ENCODE assay signal across 9 cellular contexts in genomic region chr6:89941031-89941775, GRCh38. TPM values are rescaled to one million over a fixed set of nuclear protein-coding genes. Genes with fewer than 3 reads are reported as not detected.
A peak's percentile ranks its signal among the peaks of the same experiment; 100 is the strongest.
DNase-seq lines count a peak whose midpoint lies in the region; ATAC-seq, FAIRE-seq and TF ChIP-seq lines count a peak whose summit lies in the region.
"Had no signal": no experiment of that assay in that cellular context is flagged by ENCODE, and none has a peak within 500 bp of the region (broad histone marks: within the 10 kb centered on the region; RNA-seq: fewer than 3 reads in every experiment).

No MANE protein-coding gene starts in this region.

- POLR2A ChIA-PET in CD4-positive, alpha-beta T cell (lab: Charles Lee), result interaction anchor here (0.6 to 1.8 kb wide), 17 partner anchors 11 to 539 kb away, joined by 3 to 20 read pairs (median 4); partner anchors contain the start of gene CASP8AP2
- POLR2A ChIA-PET in naive thymus-derived CD8-positive, alpha-beta T cell (lab: Charles Lee), result interaction anchor here (0.6 to 1.7 kb wide), 8 partner anchors 12 to 538 kb away, joined by 3 to 9 read pairs (median 4); partner anchors contain the start of gene BACH2

- no peak for DNase-seq in CD4-positive, alpha-beta T cell
- DNase-seq in NCI-H2196 treated with DMSO at 0.1 percent for 48 hours (lab: John Stamatoyannopoulos, UW; ENCODE audit: unreplicated experiment) (peak; percentile 57), dorsolateral prefrontal cortex (peak; percentile 46 to 79 (median 58)), GDM1 (lab: John Stamatoyannopoulos, UW) (no peak), frontal cortex (ENCODE audit: low spot score in 2 of 2) (no peak)
- no peak for DNase-seq in naive thymus-derived CD8-positive, alpha-beta T cell

- no peak overlapping the region for H3K4me3 Mint-ChIP-seq in CD4-positive, alpha-beta T cell
- peak overlapping the region in 4 of 10 donors; percentile 1 to 24 (median 16) for H3K4me3 Mint-ChIP-seq in naive thymus-derived CD8-positive, alpha-beta T cell

- no peaks in the 10 kb centered on the region for H3K9me3 ChIP-seq in CD4-positive, alpha-beta T cell (ENCODE audit: control insufficient read depth, low read length)

- peak overlapping the region; percentile 67 for H3K27ac Mint-ChIP-seq in CD4-positive, alpha-beta T cell
- peak overlapping the region; percentile 73 to 94 (median 85) for H3K27ac Mint-ChIP-seq in naive thymus-derived CD8-positive, alpha-beta T cell

- peak; percentile 7 for ATAC-seq in CD4-positive, alpha-beta T cell (ENCODE audit: poor library complexity)
- ATAC-seq in naive thymus-derived CD8-positive, alpha-beta T cell, result peak; percentile 24 to 27
- ATAC-seq in GM18861 (IDR thresholded peaks at IDR 0.05; ENCODE audit: unreplicated experiment) (no peak), GM21786 (IDR thresholded peaks at IDR 0.05; ENCODE audit: unreplicated experiment) (no peak)

- H3K36me3 Mint-ChIP-seq in CD4-positive, alpha-beta T cell (ENCODE audit: low read depth), result peaks cover 77% of the 10 kb centered on the region
- H3K36me3 Mint-ChIP-seq in naive thymus-derived CD8-positive, alpha-beta T cell, result peaks cover 0 to 75% (median 2%) of the 10 kb centered on the region in 3 donors

- CTCF ChIA-PET in CD4-positive, alpha-beta T cell (lab: Charles Lee), result interaction anchor here (0.5 to 2.6 kb wide), 25 partner anchors 11 to 537 kb away, joined by 3 to 37 read pairs (median 5); no protein-coding TSS in a partner anchor

- no peak for FAIRE-seq in frontal cortex (lab: Jason Lieb, UNC)

- peaks cover 48% of the 10 kb centered on the region for H3K4me1 Mint-ChIP-seq in CD4-positive, alpha-beta T cell (ENCODE audit: low read depth)
- peaks cover 23 to 65% (median 48%) of the 10 kb centered on the region in 4 donors for H3K4me1 Mint-ChIP-seq in naive thymus-derived CD8-positive, alpha-beta T cell

- peak overlapping the region in 37 of 59 donors; percentile 2 to 47 (median 25) for H3K4me3 ChIP-seq in dorsolateral prefrontal cortex

- intact Hi-C loops in CD4-positive, alpha-beta T cell (cut with DNase I, micrococcal nuclease), result loop anchor here (1.0 to 5.0 kb wide), 6 partner anchors 29 to 356 kb away; partner anchors contain the start of gene BACH2 (in 1 of the 2)
- intact Hi-C loops in dorsolateral prefrontal cortex (cut with DNase I), result loop anchor here (1.0 to 10.0 kb wide), 6 partner anchors 29 to 636 kb away; partner anchors contain the start of gene BACH2 (in 2 of the 2)

- H3K9me3 Mint-ChIP-seq in CD4-positive, alpha-beta T cell, result no peaks in the 10 kb centered on the region
- H3K9me3 Mint-ChIP-seq in naive thymus-derived CD8-positive, alpha-beta T cell, result no peaks in the 10 kb centered on the region

- H3K27me3 ChIP-seq in CD4-positive, alpha-beta T cell (ENCODE audit: control insufficient read depth, insufficient read depth, low read length), result no peaks in the 10 kb centered on the region
- H3K27me3 ChIP-seq in dorsolateral prefrontal cortex, result no peaks in the 10 kb centered on the region

- no peak overlapping the region for H3K27ac ChIP-seq in CD4-positive, alpha-beta T cell (ENCODE audit: low read depth, low read length)
- peak overlapping the region; percentile 12 to 92 (median 84) for H3K27ac ChIP-seq in dorsolateral prefrontal cortex

- TF ChIP-seq CTCF in CD4-positive, alpha-beta T cell (IDR thresholded peaks at IDR 0.05), result no peak
- TF ChIP-seq CTCF in dorsolateral prefrontal cortex (IDR thresholded peaks at IDR 0.05 in 54 of 56, conservative IDR thresholded peaks at IDR 0.05 in 2 of 56; ENCODE audit: low read depth in 1 of 56, partially characterized antibody in 56 of 56), result peak in 5 of 56 donors; percentile 6 to 26 (median 15)

- no peaks in the 10 kb centered on the region for H3K27me3 Mint-ChIP-seq in CD4-positive, alpha-beta T cell
- no peaks in the 10 kb centered on the region for H3K27me3 Mint-ChIP-seq in naive thymus-derived CD8-positive, alpha-beta T cell

RNA-seq across cellular contexts. Expression of gene GJA10, which starts 46.9 kb away (rescaled TPM):
- not detected for total RNA-seq in CD4-positive, alpha-beta T cell
- total RNA-seq in dorsolateral prefrontal cortex (not detected), frontal cortex (not detected)
- total RNA-seq in naive thymus-derived CD8-positive, alpha-beta T cell, result not detected
- polyA plus RNA-seq in naive thymus-derived CD8-positive, alpha-beta T cell, result not detected
- total RNA-seq: dermis microvascular lymphatic vessel endothelial cell had no signal

Comparison
In these comparisons a context has a peak if more than half of its experiments do, and no peak if none do; other contexts are left out.
1. ATAC-seq: peak in CD4-positive, alpha-beta T cell (single experiment) and naive thymus-derived CD8-positive, alpha-beta T cell (2 of 2); none in GM18861 (single experiment) and GM21786 (single experiment).
2. DNase-seq: peak in NCI-H2196 treated with DMSO at 0.1 percent for 48 hours (single experiment) and dorsolateral prefrontal cortex (10 of 10); none in CD4-positive, alpha-beta T cell (0 of 10), naive thymus-derived CD8-positive, alpha-beta T cell (0 of 10), GDM1 (single experiment) and frontal cortex (0 of 2).